33 cellular contexts compared by ENCODE assay signal in the genomic region with DNA sequence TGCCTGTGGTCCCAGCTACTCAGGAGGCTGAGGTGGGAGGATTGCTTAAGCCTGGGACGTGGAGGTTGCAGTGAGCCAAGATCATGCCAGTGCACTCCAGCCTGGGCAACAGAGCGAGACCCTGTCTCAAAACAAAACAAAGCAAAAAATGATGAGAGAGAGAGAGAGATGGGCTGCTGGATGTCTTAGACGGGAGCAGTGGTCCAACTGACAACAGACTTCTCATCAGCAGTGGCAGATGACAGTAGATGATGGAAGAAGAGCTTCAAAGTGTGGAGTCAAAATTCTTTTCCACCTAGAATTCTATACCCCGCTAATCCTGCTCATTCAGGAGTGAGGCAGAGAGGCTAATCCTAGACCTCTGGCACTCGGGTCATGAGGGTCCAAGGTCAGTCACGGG. TPM values are rescaled to one million over a fixed set of nuclear protein-coding genes. Genes with fewer than 3 reads are reported as not detected.
"Had no signal": no experiment of that assay in that cellular context is flagged by ENCODE, and none has a peak within 500 bp of the region (broad histone marks: within the 10 kb centered on the region; RNA-seq: fewer than 3 reads in every experiment).

No MANE protein-coding gene starts in this region.

- H3K4me1 ChIP-seq: foreskin keratinocyte had no signal

- H3K4me1 Mint-ChIP-seq: endodermal cell; stimulated activated naive CD8-positive, alpha-beta T cell treated with anti-CD3 and anti-CD28 coated beads, Interleukin-15, amount 100 ng/mL, for 72 hours had no signal

- DNase-seq: dermis blood vessel endothelial cell; effector CD8-positive, alpha-beta T cell; hippocampal formation; islet precursor cell; mesenchymal stem cell; naive B cell; stimulated activated CD4-positive, alpha-beta T cell treated with anti-CD3 and anti-CD28 coated beads, Interleukin-12 subunit alpha, Interleukin-12 subunit beta, amount 100 ng/mL, for 4 hours; stimulated activated CD4-positive, alpha-beta T cell treated with anti-CD3 and anti-CD28 coated beads, Interleukin-1b, Interleukin-23, amount 100 ng/mL, for 48 hours; stimulated activated CD4-positive, alpha-beta T cell treated with anti-CD3 and anti-CD28 coated beads, Interleukin-4, amount 100 ng/mL, for 1 hour; stimulated activated CD8-positive, alpha-beta memory T cell treated with anti-CD3 and anti-CD28 coated beads, Interleukin-4, amount 100 ng/mL, for 48 hours; stimulated activated naive CD4-positive, alpha-beta T cell; stimulated activated naive CD8-positive, alpha-beta T cell treated with anti-CD3 and anti-CD28 coated beads, Interleukin-15, amount 100 ng/mL, for 72 hours; thyroid gland; trophoblast cell had no signal

- H3K36me3 Mint-ChIP-seq: naive B cell; natural killer cell treated with Interleukin-12 subunit alpha and Interleukin-12 subunit beta and Interleukin-15 and Interleukin-18, amount 100 ng/mL, for 72 hours had no signal

- ATAC-seq: foreskin keratinocyte; gastroesophageal sphincter; heart right ventricle; mucosa of descending colon; natural killer cell treated with Interleukin-12 subunit alpha and Interleukin-12 subunit beta and Interleukin-15 and Interleukin-18, amount 100 ng/mL, for 72 hours; pancreas; stimulated activated naive CD8-positive, alpha-beta T cell treated with anti-CD3 and anti-CD28 coated beads, Interleukin-15, amount 100 ng/mL, for 72 hours had no signal

- H3K27ac Mint-ChIP-seq: endodermal cell; mesothelial cell of epicardium; natural killer cell treated with Interleukin-12 subunit alpha and Interleukin-12 subunit beta and Interleukin-15 and Interleukin-18, amount 100 ng/mL, for 72 hours; progenitor cell of endocrine pancreas; stimulated activated naive CD8-positive, alpha-beta T cell treated with anti-CD3 and anti-CD28 coated beads, Interleukin-15, amount 100 ng/mL, for 72 hours had no signal

- H3K27ac ChIP-seq: coronary artery, esophagus muscularis mucosa, foreskin keratinocyte, gastroesophageal sphincter, neutrophil, pancreas, right lobe of liver, thyroid gland had no signal

- H3K4me3 Mint-ChIP-seq: endodermal cell; mesothelial cell of epicardium; natural killer cell treated with Interleukin-12 subunit alpha and Interleukin-12 subunit beta and Interleukin-15 and Interleukin-18, amount 100 ng/mL, for 72 hours; neural crest cell; stimulated activated naive CD8-positive, alpha-beta T cell treated with anti-CD3 and anti-CD28 coated beads, Interleukin-15, amount 100 ng/mL, for 72 hours had no signal

- H3K36me3 ChIP-seq: neutrophil, pancreas, thyroid gland had no signal

- H3K9me3 ChIP-seq: esophagus muscularis mucosa, gastroesophageal sphincter, heart right ventricle, mucosa of descending colon, neutrophil, pancreas, right lobe of liver, thyroid gland had no signal

- H3K27me3 ChIP-seq: esophagus muscularis mucosa, foreskin keratinocyte, gastroesophageal sphincter, heart right ventricle, neutrophil, pancreas, right lobe of liver, thyroid gland had no signal

- H3K27me3 Mint-ChIP-seq: naive B cell; progenitor cell of endocrine pancreas; stimulated activated naive CD8-positive, alpha-beta T cell treated with anti-CD3 and anti-CD28 coated beads, Interleukin-15, amount 100 ng/mL, for 72 hours had no signal

- H3K4me3 ChIP-seq: coronary artery, esophagus muscularis mucosa, gastroesophageal sphincter, heart right ventricle, mucosa of descending colon, pancreas, right lobe of liver, smooth muscle cell, thyroid gland had no signal

- H3K9me3 Mint-ChIP-seq: endodermal cell; mesothelial cell of epicardium; natural killer cell treated with Interleukin-12 subunit alpha and Interleukin-12 subunit beta and Interleukin-15 and Interleukin-18, amount 100 ng/mL, for 72 hours; neural crest cell; stimulated activated naive CD8-positive, alpha-beta T cell treated with anti-CD3 and anti-CD28 coated beads, Interleukin-15, amount 100 ng/mL, for 72 hours had no signal

- FAIRE-seq: pancreas had no signal

RNA-seq across cellular contexts. Expression of gene ACR, which starts 29.0 kb away (rescaled TPM):
- total RNA-seq: epithelial cell of proximal tubule; fibroblast of lung; foreskin keratinocyte; gastroesophageal sphincter; natural killer cell treated with Interleukin-12 subunit alpha and Interleukin-12 subunit beta and Interleukin-15 and Interleukin-18, amount 100 ng/mL, for 72 hours; neural crest cell; progenitor cell of endocrine pancreas; temporal lobe; urinary bladder had no signal
- polyA plus RNA-seq: fibroblast of lung, foreskin keratinocyte, smooth muscle cell had no signal

RNA-seq across cellular contexts. Expression of gene SHANK3, which starts 36.4 kb away (rescaled TPM):
- total RNA-seq: natural killer cell treated with Interleukin-12 subunit alpha and Interleukin-12 subunit beta and Interleukin-15 and Interleukin-18, amount 100 ng/mL, for 72 hours had no signal
